20 cellular contexts compared by ENCODE assay signal in genomic region chr17:31688704-31689103, GRCh38.
"Had no signal": no experiment of that assay in that cellular context is flagged by ENCODE, and none has a peak within 500 bp of the region (broad histone marks: within the 10 kb centered on the region; RNA-seq: fewer than 3 reads in every experiment).

No MANE protein-coding gene starts in this region.

- H3K9me3 Mint-ChIP-seq: activated CD4-positive, alpha-beta T cell treated with anti-CD3 and anti-CD28 coated beads, Interleukin-2, amount 10 ng/mL, durations not matched to agents 24 days and 14 days; nephron; T-helper 2 cell treated with Interferon-gamma antibody and Interleukin-4, amounts not matched to agents 5 μg/mL and 100 μg/mL, for 36 hours had no signal

- H3K36me3 Mint-ChIP-seq: activated naive CD8-positive, alpha-beta T cell had no signal

- H3K4me1 Mint-ChIP-seq: activated CD4-positive, alpha-beta T cell treated with anti-CD3 and anti-CD28 coated beads, Interleukin-2, amount 10 ng/mL, durations not matched to agents 24 days and 14 days had no signal

- H3K27me3 ChIP-seq: brain microvascular endothelial cell had no signal

- H3K27ac ChIP-seq: brain microvascular endothelial cell had no signal

- DNase-seq: activated CD4-positive, alpha-beta T cell treated with anti-CD3 and anti-CD28 coated beads, Interleukin-2, amount 10 ng/mL, durations not matched to agents 24 days and 14 days; activated CD4-positive, CD25-positive, alpha-beta regulatory T cell; activated CD8-positive, alpha-beta memory T cell treated with anti-CD3 and anti-CD28 coated beads for 24 hours; activated gamma-delta T cell treated with Interleukin-2 at 50 U/mL for 16 hours; brain microvascular endothelial cell; cortex of kidney; effector CD8-positive, alpha-beta T cell; glutamatergic neuron; kidney glomerular epithelial cell; occipital lobe; right cardiac atrium; small intestine; stimulated activated CD4-positive, alpha-beta T cell treated with anti-CD3 and anti-CD28 coated beads, Interleukin-4, amount 100 ng/mL, for 24 hours; stimulated activated CD8-positive, alpha-beta memory T cell treated with anti-CD3 and anti-CD28 coated beads, Interleukin-4, amount 100 ng/mL, for 48 hours; stimulated activated naive CD8-positive, alpha-beta T cell treated with anti-CD3 and anti-CD28 coated beads, Interleukin-15, Interleukin-2, amounts not matched to agents 100 U/mL and 50 U/mL, for 24 hours; trophoblast cell had no signal

- ATAC-seq: right cardiac atrium; stimulated activated naive CD8-positive, alpha-beta T cell treated with anti-CD3 and anti-CD28 coated beads, Interleukin-15, Interleukin-2, amounts not matched to agents 100 U/mL and 50 U/mL, for 24 hours had no signal

- H3K27me3 Mint-ChIP-seq: activated naive CD8-positive, alpha-beta T cell had no signal

- H3K4me3 Mint-ChIP-seq: activated CD4-positive, alpha-beta T cell treated with anti-CD3 and anti-CD28 coated beads, Interleukin-2, amount 10 ng/mL, durations not matched to agents 24 days and 14 days; activated naive CD8-positive, alpha-beta T cell; nephron; T-helper 2 cell treated with Interferon-gamma antibody and Interleukin-4, amounts not matched to agents 5 μg/mL and 100 μg/mL, for 36 hours had no signal

- H3K36me3 ChIP-seq: brain microvascular endothelial cell had no signal

- H3K27ac Mint-ChIP-seq: activated CD4-positive, alpha-beta T cell treated with anti-CD3 and anti-CD28 coated beads, Interleukin-2, amount 10 ng/mL, durations not matched to agents 24 days and 14 days; activated naive CD8-positive, alpha-beta T cell; nephron; progenitor cell of endocrine pancreas; T-helper 2 cell treated with Interferon-gamma antibody and Interleukin-4, amounts not matched to agents 5 μg/mL and 100 μg/mL, for 36 hours had no signal
